Comparison of ENCODE assay signal across 7 cellular contexts in genomic region chrX:154046262-154046771, GRCh38. TPM values are rescaled to one million over a fixed set of nuclear protein-coding genes. Genes with fewer than 3 reads are reported as not detected.
DNase-seq lines count a peak whose midpoint lies in the region; ATAC-seq, FAIRE-seq and TF ChIP-seq lines count a peak whose summit lies in the region.

No MANE protein-coding gene starts in this region.

- DNase-seq in K562 (ENCODE audit: extremely low read depth in 1 of 4, low spot score in 3 of 4), result peak in 1 of 4 experiments; percentile 24
- peak; percentile 77 for DNase-seq in iris pigment epithelial cell (ENCODE audit: low read depth)
- DNase-seq in NCI-H510A (lab: John Stamatoyannopoulos, UW), result no peak
- DNase-seq in GM19240 (ENCODE audit: insufficient read length, low spot score), result no peak

- TF ChIP-seq CTCF in K562 (IDR thresholded peaks at IDR 0.05 in 2 of 3, conservative IDR thresholded peaks at IDR 0.05 in 1 of 3; ENCODE audit: insufficient read depth in 2 of 3, low read depth in 1 of 3, low read length in 3 of 3), result peak in 1 of 3 experiments; percentile 30; a peak in 2 of 6 replicates

- intact Hi-C loops in K562 (cut with micrococcal nuclease), result no loop called here

- TF ChIP-seq POLR2A in K562 (conservative IDR thresholded peaks at IDR 0.05), result no peak

- POLR2A ChIA-PET in K562 (lab: Yijun Ruan, JAX), result no interaction called here

- peaks cover 93% of the 10 kb centered on the region for H3K79me2 ChIP-seq in K562 (ENCODE audit: control insufficient read depth, insufficient read depth, low read length)

- H3K4me3 ChIP-seq in HUES64 (ENCODE audit: low read length) (no peak overlapping the region), K562 (no peak overlapping the region), subcutaneous abdominal adipose tissue (ENCODE audit: low read depth in 1 of 5, low read length in 5 of 5) (no peak overlapping the region)

- no peak for TF ChIP-seq EP300 in K562 (IDR thresholded peaks at IDR 0.05; ENCODE audit: low read length)

- no peak for TF ChIP-seq RAD21 in K562 (CRISPR knock-in tag; conservative IDR thresholded peaks at IDR 0.05 in 1 of 2, IDR thresholded peaks at IDR 0.05 in 1 of 2)

- WGBS in HUES64, result 75% methylated on average over 8 of the region's 8 CpGs
- WGBS in K562 (ENCODE audit: insufficient coverage, low coverage, missing lambda C conversion rate), result 40% methylated on average over 8 of the region's 8 CpGs

- in situ Hi-C loops in K562 (cut with MboI), result no loop called here

- no peak overlapping the region for H3K4me2 ChIP-seq in K562 (ENCODE audit: insufficient read depth, low read length)

- H3K36me3 ChIP-seq in HUES64 (ENCODE audit: insufficient read depth, low read length) (peaks cover 6% of the 10 kb centered on the region; the same call in 1 of the 2 replicates), K562 (ENCODE audit: control insufficient read depth, insufficient read depth, low read length) (peaks cover 74% of the 10 kb centered on the region), subcutaneous abdominal adipose tissue (ENCODE audit: control insufficient read depth in 5 of 5, insufficient read depth in 5 of 5, low read length in 5 of 5) (peaks cover 0 to 3% (median 0%) of the 10 kb centered on the region in 5 donors)

- peaks cover 4% of the 10 kb centered on the region for H3K9me1 ChIP-seq in K562 (ENCODE audit: control insufficient read depth, insufficient read depth, low read length)

- ATAC-seq in K562 (peak; percentile 62), HG02763 (IDR thresholded peaks at IDR 0.05; ENCODE audit: unreplicated experiment) (no peak)

- no peak for FAIRE-seq in K562 (lab: Jason Lieb, UNC)

- H3K9ac ChIP-seq in HUES64 (ENCODE audit: low read depth, low read length) (peak overlapping the region; percentile 34; the same call in 1 of the 2 replicates), K562 (ENCODE audit: insufficient read depth in 1 of 2, low read depth in 2 of 2, low read length in 2 of 2) (no peak overlapping the region; a peak in 1 of 4 replicates), subcutaneous abdominal adipose tissue (ENCODE audit: low read length in 5 of 5) (no peak overlapping the region)

- H4K20me1 ChIP-seq in K562 (replicated peaks; ENCODE audit: control insufficient read depth, insufficient read depth, low read length), result peaks cover 8% of the 10 kb centered on the region; the same call in 1 of the 2 replicates

- H3K27ac ChIP-seq in HUES64 (ENCODE audit: low read depth, low read length) (peak overlapping the region; percentile 71; the same call in 1 of the 2 replicates), K562 (ENCODE audit: extremely low read depth, low read depth, low read length) (no peak overlapping the region; the same call in 2 of the 3 replicates), subcutaneous abdominal adipose tissue (ENCODE audit: low read depth, low read length) (peak overlapping the region; percentile 62)

- no peaks in the 10 kb centered on the region for H3K27me3 ChIP-seq in HUES64 (ENCODE audit: insufficient read depth, low read length)
- no peaks in the 10 kb centered on the region for H3K27me3 ChIP-seq in K562 (ENCODE audit: control insufficient read depth in 2 of 2, insufficient read depth in 2 of 2, low read length in 2 of 2)
- peaks cover 0 to 18% (median 6%) of the 10 kb centered on the region in 5 donors for H3K27me3 ChIP-seq in subcutaneous abdominal adipose tissue (ENCODE audit: control insufficient read depth in 5 of 5, insufficient read depth in 4 of 5, low read length in 5 of 5)

- H3K4me1 ChIP-seq in HUES64 (ENCODE audit: insufficient read depth, low read length), result peaks cover 19% of the 10 kb centered on the region
- H3K4me1 ChIP-seq in K562 (replicated peaks in 1 of 2; ENCODE audit: control insufficient read depth in 2 of 2, insufficient read depth in 2 of 2, low read length in 2 of 2), result peaks cover 9 to 13% of the 10 kb centered on the region in 2 experiments; a peak in 3 of 5 replicates
- peaks cover 9 to 75% (median 59%) of the 10 kb centered on the region in 5 donors for H3K4me1 ChIP-seq in subcutaneous abdominal adipose tissue (ENCODE audit: control insufficient read depth in 5 of 5, insufficient read depth in 5 of 5, low read length in 5 of 5)

- CTCF ChIA-PET in K562 (lab: Yijun Ruan, JAX; ENCODE audit: low intra/inter-chr PET ratio), result no interaction called here

- no TSS peak for BruUV-seq in K562 (replicated peaks; lab: Mats Ljungman, UMichigan)

- no peaks in the 10 kb centered on the region for H3K9me3 ChIP-seq in HUES64 (ENCODE audit: insufficient read depth, low read depth, low read length)
- H3K9me3 ChIP-seq in K562 (replicated peaks; ENCODE audit: control insufficient read depth, insufficient read depth, low read depth, low read length), result no peaks in the 10 kb centered on the region
- H3K9me3 ChIP-seq in subcutaneous abdominal adipose tissue (ENCODE audit: control insufficient read depth in 5 of 5, low read length in 5 of 5), result no peaks in the 10 kb centered on the region

- no peak overlapping the region for H2AFZ ChIP-seq in K562 (ENCODE audit: low read depth, low read length)

TF ChIP-seq in K562, 482 proteins besides CTCF, POLR2A, EP300 and RAD21:
- TF ChIP-seq BHLHE40 (IDR thresholded peaks at IDR 0.05; ENCODE audit: low read length) (peak; percentile 49), NFIC (IDR thresholded peaks at IDR 0.05) (peak; percentile 13; the same call in 1 of the 2 replicates), KDM2B (CRISPR knock-in tag; IDR thresholded peaks at IDR 0.05) (no peak), PHTF2 (CRISPR knock-in tag; IDR thresholded peaks at IDR 0.05) (no peak)

RNA-seq across cellular contexts. Expression of gene IRAK1, which starts 26.6 kb away (rescaled TPM):
- polyA plus RNA-seq in HUES64 (2013, experiment 1 of 2), result 41.8 TPM
- 42.7 TPM for polyA plus RNA-seq in HUES64 (2013, experiment 2 of 2)
- total RNA-seq in K562 (2011; cell fraction: chromatin; rRNA removed; ENCODE audit: low replicate concordance), result 92.6 and 283 TPM in 2 replicates
- total RNA-seq in K562 (2011; cell fraction: nucleolus; rRNA removed), result 241 and 247 TPM in 2 replicates
- 125 and 132 TPM in 2 replicates for total RNA-seq in K562 (2011; cell fraction: nucleoplasm; rRNA removed)
- total RNA-seq in K562 (2014; rRNA removed) (220 and 274 TPM in 2 replicates), K562 (2014; rRNA removed; fragmentation: Illumina TruSeq; extraction: Trizol) (52.2 and 68.1 TPM in 2 replicates), K562 (2015; rRNA removed; fragmentation: Illumina TruSeq; extraction: Trizol) (138 and 144 TPM in 2 replicates), K562 (2021) (260 and 261 TPM in 2 replicates)
- polyA plus RNA-seq in K562 (2011; rRNA removed) (91.6 and 104 TPM in 2 replicates), K562 (2014; fragmentation: Illumina TruSeq; extraction: Trizol) (78.9 and 128 TPM in 2 replicates), K562 (2014; fragmentation: Nextera tagmentation; extraction: Ambion mirVana) (10 to 100 TPM; 11.6 to 16.1 TPM), K562 (2014; rRNA removed) (177 and 184 TPM in 2 replicates)
- polyA plus RNA-seq in K562 (2011; cell fraction: cytosol; rRNA removed), result 93.8 and 232 TPM in 2 replicates
- polyA plus RNA-seq in K562 (2011; cell fraction: nucleus; rRNA removed), result 88.5 and 119 TPM in 2 replicates
- 223 and 331 TPM in 2 replicates for polyA plus RNA-seq in K562 (2012)
- polyA minus RNA-seq in K562 (2011; rRNA and poly(A)+ RNA removed), result 49.2 and 97.3 TPM in 2 replicates
- 145 and 167 TPM in 2 replicates for polyA minus RNA-seq in K562 (2011; cell fraction: cytosol; rRNA and poly(A)+ RNA removed)
- polyA minus RNA-seq in K562 (2011; cell fraction: nucleus; rRNA and poly(A)+ RNA removed), result 49.9 and 54.3 TPM in 2 replicates

RNA-seq across cellular contexts. Expression of gene MECP2, which starts 51.2 kb away (rescaled TPM):
- 16.5 TPM for polyA plus RNA-seq in HUES64 (2013, experiment 1 of 2)
- polyA plus RNA-seq in HUES64 (2013, experiment 2 of 2), result 17.9 TPM
- 194 and 293 TPM in 2 replicates for total RNA-seq in K562 (2011; cell fraction: chromatin; rRNA removed; ENCODE audit: low replicate concordance)
- 88.6 and 110 TPM in 2 replicates for total RNA-seq in K562 (2011; cell fraction: nucleolus; rRNA removed)
- 202 and 316 TPM in 2 replicates for total RNA-seq in K562 (2011; cell fraction: nucleoplasm; rRNA removed)
- 36.6 and 52.6 TPM in 2 replicates for total RNA-seq in K562 (2014; rRNA removed)
- total RNA-seq in K562 (2014; rRNA removed; fragmentation: Illumina TruSeq; extraction: Trizol), result 34.2 and 45.6 TPM in 2 replicates
- total RNA-seq in K562 (2015; rRNA removed; fragmentation: Illumina TruSeq; extraction: Trizol), result 30.0 and 32.1 TPM in 2 replicates
- 48.1 and 50.9 TPM in 2 replicates for total RNA-seq in K562 (2021)
- 23.8 and 27.8 TPM in 2 replicates for polyA plus RNA-seq in K562 (2011; rRNA removed)
- 10.0 and 12.9 TPM in 2 replicates for polyA plus RNA-seq in K562 (2011; cell fraction: cytosol; rRNA removed)
- polyA plus RNA-seq in K562 (2011; cell fraction: nucleus; rRNA removed), result 28.1 and 31.4 TPM in 2 replicates
- 21.0 and 24.8 TPM in 2 replicates for polyA plus RNA-seq in K562 (2012)
- polyA plus RNA-seq in K562 (2014; fragmentation: Illumina TruSeq; extraction: Trizol), result 30.2 and 30.5 TPM in 2 replicates
- polyA plus RNA-seq in K562 (2014; fragmentation: Nextera tagmentation; extraction: Ambion mirVana), result 1 to 10 TPM; 2.1 to 2.3 TPM
- 32.7 and 33.0 TPM in 2 replicates for polyA plus RNA-seq in K562 (2014; rRNA removed)
- 54.3 and 62.1 TPM in 2 replicates for polyA minus RNA-seq in K562 (2011; rRNA and poly(A)+ RNA removed)
- 11.3 and 19.4 TPM in 2 replicates for polyA minus RNA-seq in K562 (2011; cell fraction: cytosol; rRNA and poly(A)+ RNA removed)
- polyA minus RNA-seq in K562 (2011; cell fraction: nucleus; rRNA and poly(A)+ RNA removed), result 30.7 and 48.5 TPM in 2 replicates
